ENCODE assay signal across 16 cellular contexts in the genomic region with DNA sequence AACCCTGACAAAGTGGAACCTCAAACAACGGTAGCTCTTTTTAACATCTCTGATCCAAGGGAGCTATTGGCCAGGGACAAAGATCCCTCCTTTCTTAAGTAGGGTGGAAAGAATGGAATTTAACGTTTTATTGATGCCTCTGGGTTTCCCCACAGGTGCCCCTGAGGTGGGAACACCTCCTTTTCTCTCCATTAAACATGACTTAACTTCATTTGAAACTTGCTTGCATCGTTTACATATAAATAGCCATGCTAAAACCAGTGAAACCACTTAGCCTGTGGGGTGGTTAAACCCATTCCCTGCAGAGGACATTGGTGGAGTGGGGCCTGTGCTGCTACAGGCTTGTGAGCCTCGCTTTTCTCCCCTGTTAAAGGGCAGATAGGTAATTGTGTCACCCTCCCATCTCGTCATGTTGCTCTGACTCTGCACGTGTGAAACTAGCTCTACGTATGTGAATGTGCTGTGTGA. TPM values are rescaled to one million over a fixed set of nuclear protein-coding genes. Genes with fewer than 3 reads are reported as not detected.
A peak's percentile ranks its signal among the peaks of the same experiment; 100 is the strongest.
DNase-seq lines count a peak whose midpoint lies in the region; ATAC-seq lines count a peak whose summit lies in the region.
"Had no signal": no experiment of that assay in that cellular context is flagged by ENCODE, and none has a peak within 500 bp of the region (broad histone marks: within the 10 kb centered on the region; RNA-seq: fewer than 3 reads in every experiment).

No MANE protein-coding gene starts in this region.

- H3K4me1 ChIP-seq in NT2/D1 (ENCODE audit: insufficient read depth, insufficient read length) (peaks cover 13% of the 10 kb centered on the region), stomach smooth muscle (ENCODE audit: control insufficient read depth, insufficient read depth, low read length) (peaks cover 80% of the 10 kb centered on the region)

- H3K27me3 ChIP-seq in H7 (ENCODE audit: control insufficient read depth, insufficient read depth, low read length) (no peaks in the 10 kb centered on the region), NT2/D1 (ENCODE audit: insufficient read depth, insufficient read length) (no peaks in the 10 kb centered on the region), stomach smooth muscle (ENCODE audit: control insufficient read depth in 1 of 2, insufficient read depth in 2 of 2, low read length in 2 of 2) (no peaks in the 10 kb centered on the region)

- no peak overlapping the region for H3K27ac Mint-ChIP-seq in T-helper 17 cell

- peak overlapping the region; percentile 6 for H3K27ac ChIP-seq in stomach smooth muscle (ENCODE audit: low read length)

- no peaks in the 10 kb centered on the region for H3K36me3 Mint-ChIP-seq in T-helper 17 cell (ENCODE audit: low read depth)

- H3K4me3 ChIP-seq in H7 (ENCODE audit: insufficient read depth, low read depth, low read length) (peak overlapping the region; percentile 24; the same call in 1 of the 2 replicates), NT2/D1 (ENCODE audit: insufficient read length, low read depth) (peak overlapping the region; percentile 59), iPS-11a (ENCODE audit: low read depth, low read length) (peak overlapping the region; percentile 48), stomach smooth muscle (ENCODE audit: low read length in 2 of 2) (peak overlapping the region in 1 of 2 donors; percentile 8)

- H3K4me1 Mint-ChIP-seq in T-helper 17 cell = no peaks in the 10 kb centered on the region

- H3K27me3 Mint-ChIP-seq in T-helper 17 cell = peaks cover 49% of the 10 kb centered on the region

- H3K4me3 Mint-ChIP-seq in T-helper 17 cell = no peak overlapping the region

- H3K9ac ChIP-seq in NT2/D1 (ENCODE audit: insufficient read length, low read depth) (peak overlapping the region; percentile 83), stomach smooth muscle (ENCODE audit: low read length in 2 of 2) (no peak overlapping the region)

- DNase-seq in H7 = peak; percentile 33
- no peak for DNase-seq in NT2/D1 (ENCODE audit: low read depth, low spot score)
- DNase-seq in NCI-H128 (lab: John Stamatoyannopoulos, UW; ENCODE audit: unreplicated experiment) = no peak
- no peak for DNase-seq in NCI-H2081 (lab: John Stamatoyannopoulos, UW)
- DNase-seq in T-helper 17 cell = no peak
- DNase-seq: AML-193, Caco-2, GOT3, KG1, NCI-H1048, NCI-H2107, NCI-H226, NCI-H526 treated with DMSO at 0.1 percent for 48 hours had no signal

- H3K36me3 ChIP-seq in H7 (replicated peaks; ENCODE audit: control insufficient read depth, insufficient read depth, low read length) (no peaks in the 10 kb centered on the region), NT2/D1 (ENCODE audit: insufficient read depth, insufficient read length, low read length) (no peaks in the 10 kb centered on the region), stomach smooth muscle (ENCODE audit: control insufficient read depth in 2 of 2, insufficient read depth in 2 of 2, low read length in 2 of 2) (no peaks in the 10 kb centered on the region)

- no peak for ATAC-seq in T-helper 17 cell
- ATAC-seq: Right ventricle myocardium inferior had no signal

- H3K9me3 ChIP-seq in NT2/D1 (ENCODE audit: insufficient read depth, low read length) (no peaks in the 10 kb centered on the region), stomach smooth muscle (ENCODE audit: control insufficient read depth in 2 of 2, low read length in 2 of 2) (no peaks in the 10 kb centered on the region), T-helper 17 cell (ENCODE audit: control insufficient read depth, low read length, poor library complexity, severe bottlenecking) (no peaks in the 10 kb centered on the region)
- H3K9me3 ChIP-seq: Caco-2 had no signal

RNA-seq across cellular contexts. Expression of a gene that starts 9.7 kb away (rescaled TPM):
- 10.6 and 17.0 TPM in 2 replicates for total RNA-seq in H7 (2014; rRNA removed; shearing (Covaris generic))
- total RNA-seq in T-helper 17 cell = not detected

Comparison
In these comparisons a context has a peak if more than half of its experiments do, and no peak if none do; other contexts are left out.
1. RNA of a gene that starts 9.7 kb away (total RNA-seq): 10.6 to 17.0 TPM in H7; not detected in T-helper 17 cell; every median in the first group is over 10 times any median in the second.